Comparison of ENCODE assay signal across 1 cellular context in genomic region chr15:93505506-93505905, GRCh38.
TF ChIP-seq lines count a peak whose summit lies in the region.

No MANE protein-coding gene starts in this region.

TF ChIP-seq in GM23338, 12 proteins besides CTCF, POLR2A, EP300 and RAD21 (continued from another document):
- TF ChIP-seq, protein P1, sequence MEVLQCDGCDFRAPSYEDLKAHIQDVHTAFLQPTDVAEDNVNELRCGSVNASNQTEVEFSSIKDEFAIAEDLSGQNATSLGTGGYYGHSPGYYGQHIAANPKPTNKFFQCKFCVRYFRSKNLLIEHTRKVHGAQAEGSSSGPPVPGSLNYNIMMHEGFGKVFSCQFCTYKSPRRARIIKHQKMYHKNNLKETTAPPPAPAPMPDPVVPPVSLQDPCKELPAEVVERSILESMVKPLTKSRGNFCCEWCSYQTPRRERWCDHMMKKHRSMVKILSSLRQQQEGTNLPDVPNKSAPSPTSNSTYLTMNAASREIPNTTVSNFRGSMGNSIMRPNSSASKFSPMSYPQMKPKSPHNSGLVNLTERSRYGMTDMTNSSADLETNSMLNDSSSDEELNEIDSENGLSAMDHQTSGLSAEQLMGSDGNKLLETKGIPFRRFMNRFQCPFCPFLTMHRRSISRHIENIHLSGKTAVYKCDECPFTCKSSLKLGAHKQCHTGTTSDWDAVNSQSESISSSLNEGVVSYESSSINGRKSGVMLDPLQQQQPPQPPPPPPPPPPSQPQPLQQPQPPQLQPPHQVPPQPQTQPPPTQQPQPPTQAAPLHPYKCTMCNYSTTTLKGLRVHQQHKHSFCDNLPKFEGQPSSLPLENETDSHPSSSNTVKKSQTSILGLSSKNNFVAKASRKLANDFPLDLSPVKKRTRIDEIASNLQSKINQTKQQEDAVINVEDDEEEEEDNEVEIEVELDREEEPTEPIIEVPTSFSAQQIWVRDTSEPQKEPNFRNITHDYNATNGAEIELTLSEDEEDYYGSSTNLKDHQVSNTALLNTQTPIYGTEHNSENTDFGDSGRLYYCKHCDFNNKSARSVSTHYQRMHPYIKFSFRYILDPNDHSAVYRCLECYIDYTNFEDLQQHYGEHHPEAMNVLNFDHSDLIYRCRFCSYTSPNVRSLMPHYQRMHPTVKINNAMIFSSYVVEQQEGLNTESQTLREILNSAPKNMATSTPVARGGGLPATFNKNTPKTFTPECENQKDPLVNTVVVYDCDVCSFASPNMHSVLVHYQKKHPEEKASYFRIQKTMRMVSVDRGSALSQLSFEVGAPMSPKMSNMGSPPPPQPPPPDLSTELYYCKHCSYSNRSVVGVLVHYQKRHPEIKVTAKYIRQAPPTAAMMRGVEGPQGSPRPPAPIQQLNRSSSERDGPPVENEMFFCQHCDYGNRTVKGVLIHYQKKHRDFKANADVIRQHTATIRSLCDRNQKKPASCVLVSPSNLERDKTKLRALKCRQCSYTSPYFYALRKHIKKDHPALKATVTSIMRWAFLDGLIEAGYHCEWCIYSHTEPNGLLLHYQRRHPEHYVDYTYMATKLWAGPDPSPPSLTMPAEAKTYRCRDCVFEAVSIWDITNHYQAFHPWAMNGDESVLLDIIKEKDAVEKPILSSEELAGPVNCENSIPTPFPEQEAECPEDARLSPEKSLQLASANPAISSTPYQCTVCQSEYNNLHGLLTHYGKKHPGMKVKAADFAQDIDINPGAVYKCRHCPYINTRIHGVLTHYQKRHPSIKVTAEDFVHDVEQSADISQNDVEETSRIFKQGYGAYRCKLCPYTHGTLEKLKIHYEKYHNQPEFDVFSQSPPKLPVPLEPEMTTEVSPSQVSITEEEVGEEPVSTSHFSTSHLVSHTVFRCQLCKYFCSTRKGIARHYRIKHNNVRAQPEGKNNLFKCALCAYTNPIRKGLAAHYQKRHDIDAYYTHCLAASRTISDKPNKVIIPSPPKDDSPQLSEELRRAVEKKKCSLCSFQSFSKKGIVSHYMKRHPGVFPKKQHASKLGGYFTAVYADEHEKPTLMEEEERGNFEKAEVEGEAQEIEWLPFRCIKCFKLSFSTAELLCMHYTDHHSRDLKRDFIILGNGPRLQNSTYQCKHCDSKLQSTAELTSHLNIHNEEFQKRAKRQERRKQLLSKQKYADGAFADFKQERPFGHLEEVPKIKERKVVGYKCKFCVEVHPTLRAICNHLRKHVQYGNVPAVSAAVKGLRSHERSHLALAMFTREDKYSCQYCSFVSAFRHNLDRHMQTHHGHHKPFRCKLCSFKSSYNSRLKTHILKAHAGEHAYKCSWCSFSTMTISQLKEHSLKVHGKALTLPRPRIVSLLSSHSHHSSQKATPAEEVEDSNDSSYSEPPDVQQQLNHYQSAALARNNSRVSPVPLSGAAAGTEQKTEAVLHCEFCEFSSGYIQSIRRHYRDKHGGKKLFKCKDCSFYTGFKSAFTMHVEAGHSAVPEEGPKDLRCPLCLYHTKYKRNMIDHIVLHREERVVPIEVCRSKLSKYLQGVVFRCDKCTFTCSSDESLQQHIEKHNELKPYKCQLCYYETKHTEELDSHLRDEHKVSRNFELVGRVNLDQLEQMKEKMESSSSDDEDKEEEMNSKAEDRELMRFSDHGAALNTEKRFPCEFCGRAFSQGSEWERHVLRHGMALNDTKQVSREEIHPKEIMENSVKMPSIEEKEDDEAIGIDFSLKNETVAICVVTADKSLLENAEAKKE (CRISPR knock-in tag; IDR thresholded peaks at IDR 0.05) = no peak
- TF ChIP-seq CREB1 (CRISPR knock-in tag; IDR thresholded peaks at IDR 0.05; ENCODE audit: low read depth) (no peak), POLR2AphosphoS5 (IDR thresholded peaks at IDR 0.05; ENCODE audit: low read depth) (no peak), ZNF331 (CRISPR knock-in tag; IDR thresholded peaks at IDR 0.05; ENCODE audit: low read depth) (no peak), JUNB (IDR thresholded peaks at IDR 0.05; ENCODE audit: unreplicated experiment) (no peak), EZH2phosphoT487 (IDR thresholded peaks at IDR 0.05; ENCODE audit: unreplicated experiment) (no peak), NANOG (IDR thresholded peaks at IDR 0.05; ENCODE audit: borderline replicate concordance) (no peak)
- TF ChIP-seq, protein P2, sequence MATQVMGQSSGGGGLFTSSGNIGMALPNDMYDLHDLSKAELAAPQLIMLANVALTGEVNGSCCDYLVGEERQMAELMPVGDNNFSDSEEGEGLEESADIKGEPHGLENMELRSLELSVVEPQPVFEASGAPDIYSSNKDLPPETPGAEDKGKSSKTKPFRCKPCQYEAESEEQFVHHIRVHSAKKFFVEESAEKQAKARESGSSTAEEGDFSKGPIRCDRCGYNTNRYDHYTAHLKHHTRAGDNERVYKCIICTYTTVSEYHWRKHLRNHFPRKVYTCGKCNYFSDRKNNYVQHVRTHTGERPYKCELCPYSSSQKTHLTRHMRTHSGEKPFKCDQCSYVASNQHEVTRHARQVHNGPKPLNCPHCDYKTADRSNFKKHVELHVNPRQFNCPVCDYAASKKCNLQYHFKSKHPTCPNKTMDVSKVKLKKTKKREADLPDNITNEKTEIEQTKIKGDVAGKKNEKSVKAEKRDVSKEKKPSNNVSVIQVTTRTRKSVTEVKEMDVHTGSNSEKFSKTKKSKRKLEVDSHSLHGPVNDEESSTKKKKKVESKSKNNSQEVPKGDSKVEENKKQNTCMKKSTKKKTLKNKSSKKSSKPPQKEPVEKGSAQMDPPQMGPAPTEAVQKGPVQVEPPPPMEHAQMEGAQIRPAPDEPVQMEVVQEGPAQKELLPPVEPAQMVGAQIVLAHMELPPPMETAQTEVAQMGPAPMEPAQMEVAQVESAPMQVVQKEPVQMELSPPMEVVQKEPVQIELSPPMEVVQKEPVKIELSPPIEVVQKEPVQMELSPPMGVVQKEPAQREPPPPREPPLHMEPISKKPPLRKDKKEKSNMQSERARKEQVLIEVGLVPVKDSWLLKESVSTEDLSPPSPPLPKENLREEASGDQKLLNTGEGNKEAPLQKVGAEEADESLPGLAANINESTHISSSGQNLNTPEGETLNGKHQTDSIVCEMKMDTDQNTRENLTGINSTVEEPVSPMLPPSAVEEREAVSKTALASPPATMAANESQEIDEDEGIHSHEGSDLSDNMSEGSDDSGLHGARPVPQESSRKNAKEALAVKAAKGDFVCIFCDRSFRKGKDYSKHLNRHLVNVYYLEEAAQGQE (IDR thresholded peaks at IDR 0.05; ENCODE audit: unreplicated experiment) = no peak
- TF ChIP-seq, protein P3, sequence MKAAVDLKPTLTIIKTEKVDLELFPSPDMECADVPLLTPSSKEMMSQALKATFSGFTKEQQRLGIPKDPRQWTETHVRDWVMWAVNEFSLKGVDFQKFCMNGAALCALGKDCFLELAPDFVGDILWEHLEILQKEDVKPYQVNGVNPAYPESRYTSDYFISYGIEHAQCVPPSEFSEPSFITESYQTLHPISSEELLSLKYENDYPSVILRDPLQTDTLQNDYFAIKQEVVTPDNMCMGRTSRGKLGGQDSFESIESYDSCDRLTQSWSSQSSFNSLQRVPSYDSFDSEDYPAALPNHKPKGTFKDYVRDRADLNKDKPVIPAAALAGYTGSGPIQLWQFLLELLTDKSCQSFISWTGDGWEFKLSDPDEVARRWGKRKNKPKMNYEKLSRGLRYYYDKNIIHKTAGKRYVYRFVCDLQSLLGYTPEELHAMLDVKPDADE (IDR thresholded peaks at IDR 0.05) = no peak
TF ChIP-seq in GM23338: peak in this region for 0.
